In genomic region chr6:154974485-154975149, GRCh38 we compare ENCODE assay signal across 19 cellular contexts. TPM values are rescaled to one million over a fixed set of nuclear protein-coding genes. Genes with fewer than 3 reads are reported as not detected.
DNase-seq lines count a peak whose midpoint lies in the region; ATAC-seq, FAIRE-seq and TF ChIP-seq lines count a peak whose summit lies in the region.
"Had no signal": no experiment of that assay in that cellular context is flagged by ENCODE, and none has a peak within 500 bp of the region (broad histone marks: within the 10 kb centered on the region; RNA-seq: fewer than 3 reads in every experiment).

No MANE protein-coding gene starts in this region.

- no peaks in the 10 kb centered on the region for H3K79me2 ChIP-seq in SK-N-SH (ENCODE audit: insufficient read depth)
- H3K79me2 ChIP-seq in Loucy (ENCODE audit: insufficient read depth, low read length) = no peaks in the 10 kb centered on the region
- H3K79me2 ChIP-seq in H1 (ENCODE audit: control insufficient read depth in 1 of 2, insufficient read depth in 2 of 2, low read length in 2 of 2) = no peaks in the 10 kb centered on the region

- ATAC-seq in SK-N-SH treated with all-trans-retinoic acid at 6 μM for 48 hours = no peak
- ATAC-seq: naive thymus-derived CD4-positive, alpha-beta T cell had no signal

- no peaks in the 10 kb centered on the region for H3K9me2 ChIP-seq in SK-N-SH
- H3K9me2 ChIP-seq in Loucy (replicated peaks; ENCODE audit: low read depth, low read length) = no peaks in the 10 kb centered on the region

- peak; percentile 30; the same call in 1 of the 2 replicates for TF ChIP-seq CTCF in SK-N-SH (IDR thresholded peaks at IDR 0.05)
- TF ChIP-seq CTCF in AG04450 (IDR thresholded peaks at IDR 0.05; ENCODE audit: low read depth, low read length) = 0 out of 2 replicates have a peak, but pooled peaks have one; percentile 3
- peak; percentile 40 for TF ChIP-seq CTCF in Loucy (conservative IDR thresholded peaks at IDR 0.05; ENCODE audit: low read length)
- TF ChIP-seq CTCF in H1 (IDR thresholded peaks at IDR 0.05; ENCODE audit: control extremely low read depth in 1 of 3, insufficient read depth in 1 of 3, low read depth in 1 of 3, low read length in 3 of 3) = peak; percentile 45 to 61 (median 57)

- no peak for TF ChIP-seq POLR2A in H1 (IDR thresholded peaks at IDR 0.05; ENCODE audit: control extremely low read depth in 1 of 2, low read depth in 2 of 2, low read length in 2 of 2)

- no peaks in the 10 kb centered on the region for H3K27me3 ChIP-seq in SK-N-SH (ENCODE audit: insufficient read depth)
- H3K27me3 ChIP-seq in AG04450 (ENCODE audit: control insufficient read depth, insufficient read depth, low read length) = no peaks in the 10 kb centered on the region
- H3K27me3 ChIP-seq in Loucy (ENCODE audit: insufficient read depth, low read length, poor library complexity, severe bottlenecking) = no peaks in the 10 kb centered on the region
- H3K27me3 ChIP-seq in H1 (replicated peaks in 1 of 4; ENCODE audit: control insufficient read depth in 3 of 4, extremely low read depth in 1 of 4, insufficient read depth in 3 of 4, low read length in 3 of 4) = no peaks in the 10 kb centered on the region
- H3K27me3 ChIP-seq: adrenal gland, BLaER1, testis had no signal

- no peak overlapping the region for H3K56ac ChIP-seq in H1 (replicated peaks; ENCODE audit: insufficient read length, low read depth, low read length)

- no peaks in the 10 kb centered on the region for H3K23me2 ChIP-seq in H1 (ENCODE audit: low read depth, low read length)

- H3K23ac ChIP-seq in H1 (ENCODE audit: insufficient read length) = no peak overlapping the region

- no peak overlapping the region; the same call in 1 of the 2 replicates for H4K8ac ChIP-seq in H1 (ENCODE audit: extremely low read depth, insufficient read depth, low read length)

- H3K4me2 ChIP-seq in SK-N-SH = no peak overlapping the region
- no peak overlapping the region for H3K4me2 ChIP-seq in Loucy (ENCODE audit: low read depth, low read length, poor library complexity, severe bottlenecking)
- no peak overlapping the region for H3K4me2 ChIP-seq in H1 (ENCODE audit: insufficient read depth in 1 of 2, low read depth in 2 of 2, low read length in 2 of 2)
- H3K4me2 ChIP-seq: BLaER1 had no signal

- H3F3A ChIP-seq in SK-N-SH (replicated peaks; ENCODE audit: insufficient read depth) (no peaks in the 10 kb centered on the region), Loucy (ENCODE audit: low read depth) (no peaks in the 10 kb centered on the region)

- 84% methylated on average over 11 of the region's 11 CpGs for WGBS in SK-N-SH (ENCODE audit: low lambda C conversion rate)
- 86% methylated on average over 11 of the region's 11 CpGs; no CpG with 5 or more reads in 1 of the 2 experiments for WGBS in H1 (ENCODE audit: extremely low coverage in 1 of 2, insufficient coverage in 1 of 2, insufficient read length in 1 of 2, insufficient replicate concordance in 2 of 2, low coverage in 1 of 2, low lambda C conversion rate in 2 of 2, missing lambda C conversion rate in 1 of 2), 2 experiments

- H3K27ac ChIP-seq in SK-N-SH (ENCODE audit: low read depth in 2 of 2, low read length in 1 of 2) (no peak overlapping the region), AG04450 (ENCODE audit: low read depth, low read length) (no peak overlapping the region), H1 (ENCODE audit: low read depth, low read length) (no peak overlapping the region)
- H3K27ac ChIP-seq: adrenal gland, BLaER1, testis had no signal

- DNase-seq in SK-N-SH (no peak), AG04450 (ENCODE audit: low read depth, low spot score) (no peak), H1 (ENCODE audit: low read depth in 1 of 2, low spot score in 2 of 2) (peak in 1 of 2 experiments; percentile 79), SKM-1 (lab: John Stamatoyannopoulos, UW; ENCODE audit: unreplicated experiment) (no peak), NOMO-1 (lab: John Stamatoyannopoulos, UW; ENCODE audit: unreplicated experiment in 2 of 2) (no peak), EL (no peak)
- DNase-seq: 8988T; activated effector memory CD4-positive, alpha-beta T cell treated with Interleukin-2 at 50 U/mL for 16 hours; adrenal gland; caudate nucleus; GF-D8; kidney; mesenchymal stem cell; naive thymus-derived CD4-positive, alpha-beta T cell; NCI-H146; testis had no signal

- H4K20me1 ChIP-seq in SK-N-SH (ENCODE audit: insufficient read depth) (no peaks in the 10 kb centered on the region), Loucy (ENCODE audit: insufficient read depth, low read length, poor library complexity, severe bottlenecking) (no peaks in the 10 kb centered on the region), H1 (replicated peaks in 1 of 2; ENCODE audit: control insufficient read depth in 1 of 2, insufficient read depth in 2 of 2, low read length in 2 of 2) (no peaks in the 10 kb centered on the region)
- H4K20me1 ChIP-seq: BLaER1 had no signal

- H3K4ac ChIP-seq in H1 (replicated peaks; ENCODE audit: insufficient read length, low read depth, low read length) = no peak overlapping the region

- H2BK15ac ChIP-seq in H1 (ENCODE audit: low read length) = no peak overlapping the region

- POLR2A ChIA-PET in SK-N-SH (lab: Yijun Ruan, JAX) (no interaction called here), AG04450 (lab: Yijun Ruan, JAX) (no interaction called here), H1 (lab: Charles Lee; ENCODE audit: partially characterized antibody) (no interaction called here)

- H2AK5ac ChIP-seq in H1 (ENCODE audit: low read depth, low read length) = no peak overlapping the region; the same call in 1 of the 2 replicates

- H2BK120ac ChIP-seq in H1 (replicated peaks; ENCODE audit: low read depth, low read length) = no peak overlapping the region

- H3K36me3 ChIP-seq in SK-N-SH (replicated peaks in 1 of 2; ENCODE audit: control insufficient read depth in 1 of 2, insufficient read depth in 2 of 2, low read length in 1 of 2) = no peaks in the 10 kb centered on the region
- H3K36me3 ChIP-seq in Loucy (ENCODE audit: insufficient read depth, low read length) = no peaks in the 10 kb centered on the region
- H3K36me3 ChIP-seq in H1 (ENCODE audit: control insufficient read depth in 2 of 4, insufficient read depth in 4 of 4, low read length in 3 of 4) = no peaks in the 10 kb centered on the region
- H3K36me3 ChIP-seq: adrenal gland, BLaER1 had no signal

- no peak overlapping the region for H3K18ac ChIP-seq in H1 (ENCODE audit: extremely low read depth, low read length)

- H3K9ac ChIP-seq in SK-N-SH (no peak overlapping the region), Loucy (ENCODE audit: low read depth, low read length, poor library complexity, severe bottlenecking) (no peak overlapping the region), H1 (replicated peaks in 1 of 4; ENCODE audit: extremely low read depth in 1 of 4, low read depth in 3 of 4, low read length in 3 of 4) (no peak overlapping the region)
- H3K9ac ChIP-seq: BLaER1 had no signal

- no peak overlapping the region for H4K91ac ChIP-seq in H1 (replicated peaks; ENCODE audit: insufficient read length, low read length)

- TF ChIP-seq RAD21 in SK-N-SH (IDR thresholded peaks at IDR 0.05; ENCODE audit: low read length) (no peak), H1 (IDR thresholded peaks at IDR 0.05 in 1 of 2, conservative IDR thresholded peaks at IDR 0.05 in 1 of 2; ENCODE audit: low read depth in 2 of 2, low read length in 2 of 2) (peak; percentile 43 to 60)

- no peak overlapping the region for H2BK5ac ChIP-seq in H1 (ENCODE audit: low read depth, low read length)

- TF ChIP-seq EP300 in SK-N-SH (IDR thresholded peaks at IDR 0.05; ENCODE audit: borderline replicate concordance in 1 of 2, low read depth in 1 of 2, low read length in 1 of 2) (no peak), H1 (IDR thresholded peaks at IDR 0.05; ENCODE audit: borderline replicate concordance in 1 of 2, low read depth in 2 of 2, low read length in 2 of 2) (no peak)

- CTCF ChIA-PET in SK-N-SH (lab: Yijun Ruan, JAX) (interaction anchor here (1.0 to 1.4 kb wide), 2 partner anchors 16 to 28 kb away, joined by 3 to 5 read pairs; no protein-coding TSS in a partner anchor), AG04450 (lab: Charles Lee) (no interaction called here), H1 (lab: Charles Lee; ENCODE audit: partially characterized antibody) (interaction anchor here (0.6 to 8.5 kb wide), 35 partner anchors 11 to 343 kb away, joined by 3 to 86 read pairs (median 3); no protein-coding TSS in a partner anchor)

- peak; percentile 52 for FAIRE-seq in H1 (lab: Jason Lieb, UNC)
- FAIRE-seq: kidney had no signal

- H2AFZ ChIP-seq in SK-N-SH (ENCODE audit: low read depth) (no peak overlapping the region), Loucy (ENCODE audit: low read length) (no peak overlapping the region), H1 (ENCODE audit: low read length) (no peak overlapping the region)

- H3K4me1 ChIP-seq in SK-N-SH (ENCODE audit: control insufficient read depth in 1 of 2, insufficient read depth in 2 of 2, low read depth in 1 of 2, low read length in 1 of 2) (no peaks in the 10 kb centered on the region), Loucy (ENCODE audit: insufficient read depth, low read length, poor library complexity, severe bottlenecking) (no peaks in the 10 kb centered on the region), H1 (replicated peaks in 1 of 4; ENCODE audit: control insufficient read depth in 3 of 4, insufficient read depth in 4 of 4, low read length in 3 of 4) (no peaks in the 10 kb centered on the region)
- H3K4me1 ChIP-seq: adrenal gland, testis had no signal

- no peak overlapping the region for H3K14ac ChIP-seq in H1 (ENCODE audit: insufficient read length)

- no peak overlapping the region for H2BK12ac ChIP-seq in H1 (ENCODE audit: low read depth, low read length)

- H4K5ac ChIP-seq in H1 (ENCODE audit: insufficient read length, low read depth, low read length) = no peak overlapping the region

- H3K79me1 ChIP-seq in H1 (ENCODE audit: low read depth, low read length) = no peaks in the 10 kb centered on the region

- H3K9me3 ChIP-seq in SK-N-SH (no peaks in the 10 kb centered on the region), AG04450 (ENCODE audit: control insufficient read depth, insufficient read depth, low read length) (no peaks in the 10 kb centered on the region), Loucy (ENCODE audit: insufficient read depth, low read depth, low read length) (no peaks in the 10 kb centered on the region), H1 (ENCODE audit: insufficient read depth in 2 of 2, low read depth in 1 of 2, low read length in 1 of 2) (no peaks in the 10 kb centered on the region)
- H3K9me3 ChIP-seq: adrenal gland, BLaER1, testis had no signal

- H3K4me3 ChIP-seq in SK-N-SH (ENCODE audit: low read depth in 2 of 2, low read length in 1 of 2) (no peak overlapping the region), AG04450 (ENCODE audit: low read depth, low read length) (no peak overlapping the region), Loucy (ENCODE audit: low read length, poor library complexity, severe bottlenecking) (no peak overlapping the region), H1 (ENCODE audit: extremely low read depth in 1 of 4, insufficient read depth in 2 of 4, low read depth in 3 of 4, low read length in 4 of 4) (no peak overlapping the region)
- H3K4me3 ChIP-seq: adrenal gland, BLaER1, testis had no signal

- no peak overlapping the region for H2BK20ac ChIP-seq in H1 (ENCODE audit: low read length)

RNA-seq across cellular contexts. Expression of gene TIAM2, which starts 20.5 kb away (rescaled TPM):
- 10.2 and 13.6 TPM in 2 replicates for polyA plus RNA-seq in SK-N-SH (2012; rRNA removed)
- 10.2 and 10.3 TPM in 2 replicates for polyA plus RNA-seq in SK-N-SH (2012; cell fraction: cytosol; rRNA removed)
- 29.0 and 33.0 TPM in 2 replicates for polyA plus RNA-seq in SK-N-SH (2012; cell fraction: nucleus; rRNA removed)
- 7.2 and 12.6 TPM in 2 replicates for polyA plus RNA-seq in AG04450 (2011; rRNA removed)
- 15.4 and 16.0 TPM in 2 replicates for polyA minus RNA-seq in AG04450 (2011; rRNA and poly(A)+ RNA removed)
- 22.2 and 23.9 TPM in 2 replicates for total RNA-seq in H1 (2021; fragmentation: NEBNext Ultra II Directional; extraction: Animal tissue kit (Norgen Biotek cat#: 25700))
- polyA plus RNA-seq in H1 (2011; rRNA removed) = 7.4 and 13.8 TPM in 2 replicates
- 10.4 TPM for polyA plus RNA-seq in H1 (2011; cell fraction: cytosol; rRNA removed)
- 27.4 TPM for polyA plus RNA-seq in H1 (2011; cell fraction: nucleus; rRNA removed)
- 10.0 to 18.2 TPM (median 12.7 TPM) in 4 replicates for polyA plus RNA-seq in H1 (2012, experiment 1 of 2)
- 1.7 TPM for polyA plus RNA-seq in H1 (2012, experiment 2 of 2)
- 15.1 TPM for polyA plus RNA-seq in H1 (2013, experiment 1 of 2)
- polyA plus RNA-seq in H1 (2013, experiment 2 of 2) = 12.6 TPM
- polyA minus RNA-seq in H1 (2011; rRNA and poly(A)+ RNA removed) = 43.9 and 47.9 TPM in 2 replicates
- polyA minus RNA-seq in H1 (2011; cell fraction: cytosol; rRNA and poly(A)+ RNA removed) = 16.0 TPM
- polyA minus RNA-seq in H1 (2011; cell fraction: nucleus; rRNA and poly(A)+ RNA removed) = 79.3 TPM

Comparison
In these comparisons a context has a peak if more than half of its experiments do, and no peak if none do; other contexts are left out.
1. CTCF ChIP-seq: peak in every context shown above with its lines; median percentile 57 in H1; 40 in Loucy; 30 in SK-N-SH; 3 in AG04450.
2. Of the 17 proteins assayed by ChIP-seq in both H1 and SK-N-SH: peak only in H1: RAD21; only in SK-N-SH: none; in both: CTCF; in neither: 15.